15 cellular contexts compared by ENCODE assay signal in the genomic region with DNA sequence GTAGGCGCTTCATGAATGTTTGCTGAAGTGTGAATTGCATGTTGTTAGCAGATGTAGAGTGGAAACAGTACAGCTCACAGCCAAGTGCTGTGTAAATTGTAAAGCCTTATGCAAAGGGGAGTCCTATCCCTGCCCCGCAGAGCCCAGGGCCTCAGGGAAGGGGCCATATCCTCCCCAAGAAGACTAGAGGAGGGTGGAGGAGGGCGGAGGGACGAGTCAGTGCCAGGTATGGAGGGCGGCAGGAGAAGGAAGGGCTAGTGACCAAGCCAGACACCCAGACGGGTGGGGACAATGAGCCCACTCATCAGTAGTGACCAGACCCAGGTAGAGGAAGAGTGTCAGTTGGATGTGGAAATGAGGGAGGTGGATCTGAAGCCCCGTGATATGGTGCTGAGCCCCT. TPM values are rescaled to one million over a fixed set of nuclear protein-coding genes. Genes with fewer than 3 reads are reported as not detected.
DNase-seq lines count a peak whose midpoint lies in the region; ATAC-seq and TF ChIP-seq lines count a peak whose summit lies in the region.
"Had no signal": no experiment of that assay in that cellular context is flagged by ENCODE, and none has a peak within 500 bp of the region (broad histone marks: within the 10 kb centered on the region; RNA-seq: fewer than 3 reads in every experiment).

No MANE protein-coding gene starts in this region.

- intact Hi-C loops in activated CD8-positive, alpha-beta T cell treated with anti-CD3 and anti-CD28 coated beads for 36 hours (cut with micrococcal nuclease) = no loop called here
- intact Hi-C loops in mucosa of descending colon (cut with DNase I, micrococcal nuclease) = no loop called here

- no peak overlapping the region for H3K4me3 Mint-ChIP-seq in activated CD8-positive, alpha-beta T cell treated with anti-CD3 and anti-CD28 coated beads, Interleukin-2, amount 10 ng/mL, durations not matched to agents 7 days and 5 days
- no peak overlapping the region for H3K4me3 Mint-ChIP-seq in activated CD8-positive, alpha-beta T cell treated with anti-CD3 and anti-CD28 coated beads for 36 hours
- H3K4me3 Mint-ChIP-seq in brain (no peak overlapping the region), type B pancreatic cell (no peak overlapping the region)
- H3K4me3 Mint-ChIP-seq: natural killer cell treated with Interleukin-12 subunit alpha and Interleukin-12 subunit beta and Interleukin-15 and Interleukin-18, amount 100 ng/mL, for 72 hours had no signal

- POLR2A ChIA-PET in activated CD8-positive, alpha-beta T cell treated with anti-CD3 and anti-CD28 coated beads, Interleukin-2, amount 10 ng/mL, durations not matched to agents 7 days and 5 days (lab: Charles Lee) = interaction anchor here (0.9 kb wide), 1 partner anchor 12 kb away, joined by 3 read pairs; no protein-coding TSS in a partner anchor
- POLR2A ChIA-PET in activated CD8-positive, alpha-beta T cell treated with anti-CD3 and anti-CD28 coated beads for 36 hours (lab: Charles Lee) = no interaction called here

- TF ChIP-seq CTCF in activated CD8-positive, alpha-beta T cell treated with anti-CD3 and anti-CD28 coated beads for 36 hours (IDR thresholded peaks at IDR 0.05) = no peak
- TF ChIP-seq CTCF in brain (conservative IDR thresholded peaks at IDR 0.05) (no peak), mucosa of descending colon (IDR thresholded peaks at IDR 0.05) (no peak), type B pancreatic cell (conservative IDR thresholded peaks at IDR 0.05) (no peak)

- no peaks in the 10 kb centered on the region for H3K36me3 ChIP-seq in mucosa of descending colon (ENCODE audit: low read depth)

- DNase-seq in activated CD8-positive, alpha-beta T cell treated with anti-CD3 and anti-CD28 coated beads, Interleukin-2, amount 10 ng/mL, durations not matched to agents 7 days and 5 days = no peak
- DNase-seq in activated CD8-positive, alpha-beta T cell treated with anti-CD3 and anti-CD28 coated beads for 36 hours = no peak
- no peak for DNase-seq in mucosa of descending colon
- DNase-seq in type B pancreatic cell (ENCODE audit: extremely low spot score, unreplicated experiment) = no peak
- DNase-seq in cortex of kidney (lab: John Stamatoyannopoulos, UW) = no peak
- DNase-seq in NCI-H187 (lab: John Stamatoyannopoulos, UW) = no peak
- DNase-seq in NCI-H1694 (lab: John Stamatoyannopoulos, UW) = no peak
- DNase-seq: activated CD4-positive, alpha-beta T cell treated with anti-CD3 and anti-CD28 coated beads, Interleukin-2, amount 50 U/mL, for 1 hour; NCI-H1092; NCI-H446; T-helper 17 cell had no signal

- peaks cover 20% of the 10 kb centered on the region for H3K4me1 ChIP-seq in mucosa of descending colon (ENCODE audit: low read depth)
- H3K4me1 ChIP-seq: A549 had no signal

- CTCF ChIA-PET in activated CD8-positive, alpha-beta T cell treated with anti-CD3 and anti-CD28 coated beads, Interleukin-2, amount 10 ng/mL, durations not matched to agents 7 days and 5 days (lab: Charles Lee) = interaction anchor here (1.0 kb wide), 2 partner anchors 25 to 148 kb away, joined by 3 read pairs; no protein-coding TSS in a partner anchor
- CTCF ChIA-PET in activated CD8-positive, alpha-beta T cell treated with anti-CD3 and anti-CD28 coated beads for 36 hours (lab: Charles Lee) = interaction anchor here (0.8 to 1.0 kb wide), 2 partner anchors 14 to 74 kb away, joined by 3 read pairs; no protein-coding TSS in a partner anchor

- no peak for ATAC-seq in activated CD8-positive, alpha-beta T cell treated with anti-CD3 and anti-CD28 coated beads, Interleukin-2, amount 10 ng/mL, durations not matched to agents 7 days and 5 days
- ATAC-seq in activated CD8-positive, alpha-beta T cell treated with anti-CD3 and anti-CD28 coated beads for 36 hours = no peak
- peak; percentile 21 for ATAC-seq in mucosa of descending colon
- ATAC-seq: A549; natural killer cell treated with Interleukin-12 subunit alpha and Interleukin-12 subunit beta and Interleukin-15 and Interleukin-18, amount 100 ng/mL, for 72 hours; sciatic nerve; T-helper 17 cell had no signal

- H3K27me3 Mint-ChIP-seq in activated CD8-positive, alpha-beta T cell treated with anti-CD3 and anti-CD28 coated beads, Interleukin-2, amount 10 ng/mL, durations not matched to agents 7 days and 5 days (ENCODE audit: low read depth) = no peaks in the 10 kb centered on the region
- no peaks in the 10 kb centered on the region for H3K27me3 Mint-ChIP-seq in activated CD8-positive, alpha-beta T cell treated with anti-CD3 and anti-CD28 coated beads for 36 hours
- H3K27me3 Mint-ChIP-seq in brain (peaks cover 9% of the 10 kb centered on the region), type B pancreatic cell (no peaks in the 10 kb centered on the region)
- H3K27me3 Mint-ChIP-seq: natural killer cell treated with Interleukin-12 subunit alpha and Interleukin-12 subunit beta and Interleukin-15 and Interleukin-18, amount 100 ng/mL, for 72 hours; T-helper 17 cell had no signal

- H3K36me3 Mint-ChIP-seq in activated CD8-positive, alpha-beta T cell treated with anti-CD3 and anti-CD28 coated beads, Interleukin-2, amount 10 ng/mL, durations not matched to agents 7 days and 5 days (ENCODE audit: low read depth) = no peaks in the 10 kb centered on the region
- H3K36me3 Mint-ChIP-seq in activated CD8-positive, alpha-beta T cell treated with anti-CD3 and anti-CD28 coated beads for 36 hours (ENCODE audit: low read depth) = no peaks in the 10 kb centered on the region
- no peaks in the 10 kb centered on the region for H3K36me3 Mint-ChIP-seq in brain
- H3K36me3 Mint-ChIP-seq in type B pancreatic cell = no peaks in the 10 kb centered on the region
- H3K36me3 Mint-ChIP-seq: natural killer cell treated with Interleukin-12 subunit alpha and Interleukin-12 subunit beta and Interleukin-15 and Interleukin-18, amount 100 ng/mL, for 72 hours had no signal

- H3K4me1 Mint-ChIP-seq in activated CD8-positive, alpha-beta T cell treated with anti-CD3 and anti-CD28 coated beads, Interleukin-2, amount 10 ng/mL, durations not matched to agents 7 days and 5 days (ENCODE audit: low read depth) = peaks cover 7% of the 10 kb centered on the region
- peaks cover 2% of the 10 kb centered on the region for H3K4me1 Mint-ChIP-seq in activated CD8-positive, alpha-beta T cell treated with anti-CD3 and anti-CD28 coated beads for 36 hours (ENCODE audit: low read depth)
- H3K4me1 Mint-ChIP-seq in brain = peaks cover 92% of the 10 kb centered on the region
- peaks cover 42% of the 10 kb centered on the region for H3K4me1 Mint-ChIP-seq in type B pancreatic cell (ENCODE audit: unreplicated experiment)

- peak overlapping the region; percentile 23 for H3K27ac Mint-ChIP-seq in activated CD8-positive, alpha-beta T cell treated with anti-CD3 and anti-CD28 coated beads, Interleukin-2, amount 10 ng/mL, durations not matched to agents 7 days and 5 days
- H3K27ac Mint-ChIP-seq in activated CD8-positive, alpha-beta T cell treated with anti-CD3 and anti-CD28 coated beads for 36 hours = no peak overlapping the region
- H3K27ac Mint-ChIP-seq in brain (peak overlapping the region; percentile 67 to 90 (median 76)), type B pancreatic cell (peak overlapping the region; percentile 73)

- no peaks in the 10 kb centered on the region for H3K9me3 Mint-ChIP-seq in activated CD8-positive, alpha-beta T cell treated with anti-CD3 and anti-CD28 coated beads, Interleukin-2, amount 10 ng/mL, durations not matched to agents 7 days and 5 days (ENCODE audit: insufficient read depth)
- no peaks in the 10 kb centered on the region for H3K9me3 Mint-ChIP-seq in activated CD8-positive, alpha-beta T cell treated with anti-CD3 and anti-CD28 coated beads for 36 hours
- H3K9me3 Mint-ChIP-seq in brain = no peaks in the 10 kb centered on the region
- no peaks in the 10 kb centered on the region for H3K9me3 Mint-ChIP-seq in type B pancreatic cell
- H3K9me3 Mint-ChIP-seq: natural killer cell treated with Interleukin-12 subunit alpha and Interleukin-12 subunit beta and Interleukin-15 and Interleukin-18, amount 100 ng/mL, for 72 hours had no signal

- H3K9me3 ChIP-seq in mucosa of descending colon = no peaks in the 10 kb centered on the region
- H3K9me3 ChIP-seq: A549 had no signal

- H3K4me3 ChIP-seq in mucosa of descending colon = no peak overlapping the region
- H3K4me3 ChIP-seq: A549 had no signal

RNA-seq across cellular contexts. Expression of a gene that starts 45.2 kb away (rescaled TPM):
- total RNA-seq in activated CD8-positive, alpha-beta T cell treated with anti-CD3 and anti-CD28 coated beads, Interleukin-2, amount 10 ng/mL, durations not matched to agents 7 days and 5 days = 10 to 100 TPM; 22.7 to 24.9 TPM
- total RNA-seq in activated CD8-positive, alpha-beta T cell treated with anti-CD3 and anti-CD28 coated beads for 36 hours = 10 to 100 TPM; 15.2 to 17.2 TPM
- polyA plus RNA-seq in brain (ENCODE audit: insufficient read depth, low read depth, low replicate concordance) = 8.6 TPM
- total RNA-seq in mucosa of descending colon = 10 to 100 TPM; 30.9 to 42.7 (median 40.2) TPM
- total RNA-seq in type B pancreatic cell (ENCODE audit: low replicate concordance) = 34.7 and 47.2 TPM in 2 replicates

RNA-seq across cellular contexts. Expression of a gene that starts 56.0 kb away (rescaled TPM):
- total RNA-seq in activated CD8-positive, alpha-beta T cell treated with anti-CD3 and anti-CD28 coated beads, Interleukin-2, amount 10 ng/mL, durations not matched to agents 7 days and 5 days = 100 to 1,000 TPM; 291 to 301 TPM
- 100 to 1,000 TPM; 171 to 180 TPM for total RNA-seq in activated CD8-positive, alpha-beta T cell treated with anti-CD3 and anti-CD28 coated beads for 36 hours
- 209 TPM for polyA plus RNA-seq in brain (ENCODE audit: insufficient read depth, low read depth, low replicate concordance)
- total RNA-seq in mucosa of descending colon = 100 to 1,000 TPM in 2 of 3 donors, 10 to 100 TPM in 1; 84.8 to 262 (median 124) TPM
- 225 and 247 TPM in 2 replicates for total RNA-seq in type B pancreatic cell (ENCODE audit: low replicate concordance)
